1 cellular context compared by ENCODE assay signal in genomic region chr6:146881228-146882181, GRCh38.
TF ChIP-seq lines count a peak whose summit lies in the region.

No MANE protein-coding gene starts in this region.

TF ChIP-seq in K562, 482 proteins besides CTCF, POLR2A, EP300 and RAD21 (continued from another document and continues in another):
- TF ChIP-seq HBP1 (CRISPR knock-in tag; IDR thresholded peaks at IDR 0.05): no peak
- TF ChIP-seq ZNF830 (CRISPR knock-in tag; IDR thresholded peaks at IDR 0.05): no peak
- no peak for TF ChIP-seq ZFP36 (IDR thresholded peaks at IDR 0.05; ENCODE audit: low read depth, low read length, partially characterized antibody)
- no peak for TF ChIP-seq MAX (CRISPR knock-in tag; IDR thresholded peaks at IDR 0.05)
- no peak for TF ChIP-seq ZBTB12 (CRISPR knock-in tag; IDR thresholded peaks at IDR 0.05)
- no peak for TF ChIP-seq KLF10 (CRISPR knock-in tag; IDR thresholded peaks at IDR 0.05)
- TF ChIP-seq ZNF449 (CRISPR knock-in tag; IDR thresholded peaks at IDR 0.05): no peak
- 0 out of 2 replicates have a peak, but pooled peaks have one; percentile 5 for TF ChIP-seq SMAD3 (CRISPR knock-in tag; conservative IDR thresholded peaks at IDR 0.05)
- no peak for TF ChIP-seq SMAD2 (IDR thresholded peaks at IDR 0.05; ENCODE audit: low read depth, low read length)
- TF ChIP-seq GATAD2B (IDR thresholded peaks at IDR 0.05; ENCODE audit: borderline replicate concordance): no peak
- no peak for TF ChIP-seq NEUROD1 (IDR thresholded peaks at IDR 0.05; ENCODE audit: borderline replicate concordance, low read depth, low read length, partially characterized antibody)
- TF ChIP-seq HDAC6 (IDR thresholded peaks at IDR 0.05; ENCODE audit: low read depth, low read length): no peak
- TF ChIP-seq NFATC3 (IDR thresholded peaks at IDR 0.05): no peak
- TF ChIP-seq GTF2A2 (tag; IDR thresholded peaks at IDR 0.05): 0 out of 2 replicates have a peak, but pooled peaks have one; percentile 26
- TF ChIP-seq NFIC (IDR thresholded peaks at IDR 0.05): no peak
- no peak for TF ChIP-seq RUNX1 (IDR thresholded peaks at IDR 0.05; ENCODE audit: low read depth)
- no peak for TF ChIP-seq ZBED1 (IDR thresholded peaks at IDR 0.05)
- TF ChIP-seq ZNF766 (CRISPR knock-in tag; conservative IDR thresholded peaks at IDR 0.05): peak; percentile 88
- no peak for TF ChIP-seq ASH1L (IDR thresholded peaks at IDR 0.05; ENCODE audit: borderline replicate concordance, low read depth, partially characterized antibody)
- no peak for TF ChIP-seq ADNP (tag; IDR thresholded peaks at IDR 0.05)
- TF ChIP-seq ESRRA (IDR thresholded peaks at IDR 0.05; ENCODE audit: borderline replicate concordance, low read depth): peak; percentile 10; the same call in 1 of the 2 replicates
- TF ChIP-seq UBTF (IDR thresholded peaks at IDR 0.05; ENCODE audit: borderline replicate concordance in 1 of 2, low read depth in 2 of 2, low read length in 2 of 2): 0 out of 4 replicates have a peak, but pooled peaks have one; percentile 30 to 50
- TF ChIP-seq ZKSCAN3 (CRISPR knock-in tag; IDR thresholded peaks at IDR 0.05): no peak
- no peak for TF ChIP-seq CBFB (CRISPR knock-in tag; IDR thresholded peaks at IDR 0.05)
- no peak for TF ChIP-seq GTF2F1 (IDR thresholded peaks at IDR 0.05; ENCODE audit: low read depth, low read length)
- no peak for TF ChIP-seq HMG20A (CRISPR knock-in tag; conservative IDR thresholded peaks at IDR 0.05)
- no peak for TF ChIP-seq NCOA6 (IDR thresholded peaks at IDR 0.05)
- TF ChIP-seq NFIX (CRISPR knock-in tag; IDR thresholded peaks at IDR 0.05; ENCODE audit: low read depth): no peak
- no peak for TF ChIP-seq RERE (CRISPR knock-in tag; IDR thresholded peaks at IDR 0.05; ENCODE audit: borderline replicate concordance)
- no peak for TF ChIP-seq THRAP3 (IDR thresholded peaks at IDR 0.05; ENCODE audit: borderline replicate concordance)
- no peak for TF ChIP-seq TCF7 (IDR thresholded peaks at IDR 0.05; ENCODE audit: borderline replicate concordance)
- no peak for TF ChIP-seq CCAR2 (IDR thresholded peaks at IDR 0.05; ENCODE audit: low read depth, low read length)
- no peak for TF ChIP-seq NR2F6 (CRISPR knock-in tag; IDR thresholded peaks at IDR 0.05)
- no peak for TF ChIP-seq BDP1 (IDR thresholded peaks at IDR 0.05; ENCODE audit: insufficient read depth, insufficient read length)
- TF ChIP-seq DIDO1 (tag; IDR thresholded peaks at IDR 0.05; ENCODE audit: low read depth): no peak
- no peak for TF ChIP-seq ZNF785 (CRISPR knock-in tag; IDR thresholded peaks at IDR 0.05)
- TF ChIP-seq TBP (optimal IDR thresholded peaks at IDR 0.05; ENCODE audit: low read depth, low read length): no peak
- TF ChIP-seq ZNF717 (CRISPR knock-in tag; IDR thresholded peaks at IDR 0.05): no peak
- TF ChIP-seq CCNT2 (IDR thresholded peaks at IDR 0.05; ENCODE audit: borderline replicate concordance, extremely low read depth, insufficient read length, low read depth, low read length): peak; percentile 48
- no peak for TF ChIP-seq KLF1 (tag; IDR thresholded peaks at IDR 0.05)
- peak in 1 of 2 experiments; percentile 86; a peak in 2 of 4 replicates for TF ChIP-seq ZNF639 (CRISPR knock-in tag; conservative IDR thresholded peaks at IDR 0.05 in 1 of 2, IDR thresholded peaks at IDR 0.05 in 1 of 2)
- no peak for TF ChIP-seq SFPQ (IDR thresholded peaks at IDR 0.05; ENCODE audit: low read depth, low read length)
- TF ChIP-seq MTA3 (IDR thresholded peaks at IDR 0.05; ENCODE audit: borderline replicate concordance): 0 out of 2 replicates have a peak, but pooled peaks have one; percentile 35
- TF ChIP-seq TRIM25 (IDR thresholded peaks at IDR 0.05; ENCODE audit: borderline replicate concordance): no peak
- peak in 1 of 2 experiments; percentile 54; a peak in 2 of 4 replicates for TF ChIP-seq MLLT1 (IDR thresholded peaks at IDR 0.05)
- peak; percentile 79 for TF ChIP-seq SOX6 (IDR thresholded peaks at IDR 0.05)
- no peak for TF ChIP-seq ZNF23 (CRISPR knock-in tag; IDR thresholded peaks at IDR 0.05)
- no peak for TF ChIP-seq SP1 (CRISPR knock-in tag; IDR thresholded peaks at IDR 0.05)
- no peak for TF ChIP-seq SIRT6 (IDR thresholded peaks at IDR 0.05; ENCODE audit: low read depth, low read length)
